In the genomic region with DNA sequence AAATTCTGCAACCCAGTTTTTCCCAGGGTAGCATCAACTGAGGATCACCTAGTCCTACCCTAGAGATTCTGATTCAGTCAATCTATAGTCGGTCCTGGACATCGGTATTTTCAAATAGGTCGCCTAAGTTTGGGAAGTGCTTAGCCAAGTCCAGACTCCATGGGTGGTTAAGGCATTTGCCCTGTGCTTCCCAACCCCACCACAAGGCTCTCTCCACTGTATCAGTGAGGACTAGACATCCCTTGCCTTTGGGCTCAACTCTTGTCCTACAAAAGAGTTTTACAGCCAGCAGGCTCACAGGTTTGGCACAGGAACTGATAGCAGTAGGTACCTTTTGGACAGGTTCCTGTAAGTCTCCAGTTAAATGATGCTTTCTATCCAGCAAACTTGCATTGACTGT, we compare ENCODE assay signal across 32 cellular contexts. TPM values are rescaled to one million over a fixed set of nuclear protein-coding genes. Genes with fewer than 3 reads are reported as not detected.
DNase-seq lines count a peak whose midpoint lies in the region; ATAC-seq, FAIRE-seq and TF ChIP-seq lines count a peak whose summit lies in the region.
"Had no signal": no experiment of that assay in that cellular context is flagged by ENCODE, and none has a peak within 500 bp of the region (broad histone marks: within the 10 kb centered on the region; RNA-seq: fewer than 3 reads in every experiment).

No MANE protein-coding gene starts in this region.

- CTCF ChIA-PET in A549 (lab: Yijun Ruan, JAX), result no interaction called here

- TF ChIP-seq POLR2A in A549 (IDR thresholded peaks at IDR 0.05; ENCODE audit: low read length), result no peak
- no peak for TF ChIP-seq POLR2A in GM12891 (IDR thresholded peaks at IDR 0.05; ENCODE audit: low read depth, low read length)

- no peak overlapping the region for H3K27ac ChIP-seq in A549
- H3K27ac ChIP-seq: BLaER1, gastrocnemius medialis, hepatocyte, PC-9, transverse colon had no signal

- no peak overlapping the region for H3K4me3 ChIP-seq in A549
- no peak overlapping the region for H3K4me3 ChIP-seq in epithelial cell of proximal tubule (ENCODE audit: low read depth, low read length)
- H3K4me3 ChIP-seq: BLaER1, gastrocnemius medialis, hepatocyte, lung, mucosa of descending colon, PC-9, transverse colon had no signal

- H3K4me2 ChIP-seq in A549, result no peak overlapping the region
- H3K4me2 ChIP-seq: BLaER1, hepatocyte, PC-9, SK-N-SH had no signal

- 53% methylated on average over 3 of the region's 3 CpGs for WGBS in A549 (ENCODE audit: missing lambda C conversion rate)

- H3K4me1 ChIP-seq in A549, result no peaks in the 10 kb centered on the region
- H3K4me1 ChIP-seq: BLaER1, gastrocnemius medialis, transverse colon had no signal

- FAIRE-seq in A549 (lab: Jason Lieb, UNC) (no peak), GM12891 (lab: Jason Lieb, UNC) (no peak)
- FAIRE-seq: GM19239, H54, HTR-8/SVneo, TTC549 had no signal

- TF ChIP-seq EP300 in A549 (IDR thresholded peaks at IDR 0.05), result no peak

- POLR2A ChIA-PET in A549 (lab: Yijun Ruan, JAX), result no interaction called here

- ATAC-seq in A549, result peak; percentile 40 to 56; a peak in 1 of 6 replicates
- ATAC-seq: activated CD4-positive, CD25-positive, alpha-beta regulatory T cell treated with anti-CD3 and anti-CD28 coated beads, Interleukin-2, amount 50 U/mL, for 24 hours; gastrocnemius medialis; mucosa of descending colon; stimulated activated memory B cell treated with anti-CD40 and anti-IgM and Interleukin-4, amounts not matched to agents 10 μg/mL and 1 μg/mL and 100 μg/mL, for 72 hours; T-helper 17 cell had no signal

- no peaks in the 10 kb centered on the region for H3K9me3 ChIP-seq in A549
- H3K9me3 ChIP-seq: gastrocnemius medialis, mucosa of descending colon, SK-N-SH had no signal

- TF ChIP-seq CTCF in A549 (IDR thresholded peaks at IDR 0.05) (no peak), epithelial cell of proximal tubule (conservative IDR thresholded peaks at IDR 0.05; ENCODE audit: low read depth, low read length) (peak; percentile 30)

- in situ Hi-C loops in SK-MEL-5 (cut with HindIII; ENCODE audit: low pct_unique_long_range_greater_than_20kb, low sequenced_read_pairs), result no loop called here

- DNase-seq in A549 (ENCODE audit: low read depth in 1 of 2, low spot score in 1 of 2) (no peak), DMS 273 treated with DMSO at 0.1 percent for 48 hours (lab: John Stamatoyannopoulos, UW) (peak; percentile 13), SK-MEL-5 (ENCODE audit: low read depth, low spot score) (peak; percentile 16), epithelial cell of proximal tubule (ENCODE audit: low read depth) (no peak), globus pallidus (ENCODE audit: low spot score) (no peak), GM12891 (ENCODE audit: insufficient read length, low spot score) (no peak), NCI-H345 (lab: John Stamatoyannopoulos, UW) (no peak)
- DNase-seq: activated CD4-positive, alpha-beta T cell treated with anti-CD3 and anti-CD28 coated beads, Interleukin-2, amount 50 U/mL, for 48 hours; activated naive CD4-positive, alpha-beta T cell; activated T-cell treated with anti-CD3 and anti-CD28 coated beads, Interleukin-2, amount 50 U/mL, for 48 hours; dermis blood vessel endothelial cell; DMS79; gastrocnemius medialis; GF-D8; KBM-7; mucosa of descending colon; natural killer cell; NCI-H2029 treated with DMSO at 0.1 percent for 48 hours; NCI-H2227 treated with DMSO at 0.1 percent for 48 hours; PC-9; SK-N-SH; T-helper 17 cell; transverse colon had no signal

- TF ChIP-seq RAD21 in A549 (conservative IDR thresholded peaks at IDR 0.05 in 1 of 2, IDR thresholded peaks at IDR 0.05 in 1 of 2), result no peak

TF ChIP-seq in A549, 52 proteins besides CTCF, POLR2A, EP300 and RAD21 (continues in another document):
- TF ChIP-seq EHMT2 (IDR thresholded peaks at IDR 0.05; ENCODE audit: low read depth) (no peak), HOXA7 (CRISPR knock-in tag; IDR thresholded peaks at IDR 0.05) (no peak), MAFK (IDR thresholded peaks at IDR 0.05; ENCODE audit: partially characterized antibody) (no peak), FOSL2 (IDR thresholded peaks at IDR 0.05) (no peak), FOSL2 (CRISPR knock-in tag; IDR thresholded peaks at IDR 0.05) (no peak), RCOR1 (IDR thresholded peaks at IDR 0.05; ENCODE audit: low read depth, low read length) (no peak), MAZ (IDR thresholded peaks at IDR 0.05; ENCODE audit: borderline replicate concordance, low read depth, low read length) (no peak), SREBF2 (IDR thresholded peaks at IDR 0.05) (no peak), KDM5A (IDR thresholded peaks at IDR 0.05) (no peak), HOXB13 (CRISPR knock-in tag; IDR thresholded peaks at IDR 0.05; ENCODE audit: low read depth) (no peak), ATOH8 (CRISPR knock-in tag; IDR thresholded peaks at IDR 0.05; ENCODE audit: low read depth) (no peak), HDAC2 (IDR thresholded peaks at IDR 0.05) (no peak), JUNB (IDR thresholded peaks at IDR 0.05) (no peak), ELK1 (IDR thresholded peaks at IDR 0.05; ENCODE audit: low read depth, low read length) (no peak)

TF ChIP-seq in GM12891, 5 proteins besides CTCF, POLR2A, EP300 and RAD21:
- TF ChIP-seq SPI1 (IDR thresholded peaks at IDR 0.05; ENCODE audit: low read depth, low read length), result no peak
- TF ChIP-seq POU2F2 (IDR thresholded peaks at IDR 0.05; ENCODE audit: low read depth, low read length), result no peak
- no peak for TF ChIP-seq TAF1 (IDR thresholded peaks at IDR 0.05; ENCODE audit: low read depth, low read length)
- TF ChIP-seq POLR2AphosphoS5 (IDR thresholded peaks at IDR 0.05; ENCODE audit: low read depth, low read length), result no peak
- TF ChIP-seq PAX5 (IDR thresholded peaks at IDR 0.05; ENCODE audit: insufficient read depth, low read length, severe bottlenecking), result no peak

RNA-seq across cellular contexts. Expression of gene HYDIN, which starts 13.8 kb away (rescaled TPM):
- polyA plus RNA-seq in A549 (2011; rRNA removed), result 0.30 and 0.41 TPM in 2 replicates
- 0.12 and 0.14 TPM in 2 replicates for polyA plus RNA-seq in A549 (2012; cell fraction: cytosol; rRNA removed)
- 0.13 and 0.26 TPM in 2 replicates for polyA plus RNA-seq in A549 (2012; cell fraction: nucleus; rRNA removed)
- 0.21 to 0.33 TPM (median 0.23 TPM) in 3 replicates for polyA plus RNA-seq in A549 (2017; fragmentation: RNase III; extraction: RNeasy Plus Mini Kit Qiagen cat#74134 plus additional on column Dnase treatment)
- 0.54 and 0.78 TPM in 2 replicates for polyA minus RNA-seq in A549 (2011; rRNA and poly(A)+ RNA removed)
- 0.35 and 0.50 TPM in 2 replicates for total RNA-seq in SK-MEL-5 (2014; rRNA removed; shearing (Covaris generic))
- polyA plus RNA-seq in SK-MEL-5 (2015; cell fraction: cytosol; rRNA removed), result 0.52 and 0.84 TPM in 2 replicates
- 0.32 and 0.54 TPM in 2 replicates for polyA plus RNA-seq in SK-MEL-5 (2015; cell fraction: nucleus; rRNA removed)
- total RNA-seq in epithelial cell of proximal tubule, result 1.3 and 1.5 TPM in 2 replicates
- polyA plus RNA-seq in GM12891 (2012; ENCODE audit: low read depth, missing spikeins), result 0.14 TPM
- total RNA-seq: T-helper 17 cell had no signal

Comparison
In these comparisons a context has a peak if more than half of its experiments do, and no peak if none do; other contexts are left out.
1. DNase-seq: peak in DMS 273 treated with DMSO at 0.1 percent for 48 hours (single experiment) and SK-MEL-5 (single experiment); none in A549 (0 of 2), epithelial cell of proximal tubule (single experiment), globus pallidus (single experiment), GM12891 (single experiment) and NCI-H345 (single experiment).